Comparison of ENCODE assay signal across 29 cellular contexts in the genomic region with DNA sequence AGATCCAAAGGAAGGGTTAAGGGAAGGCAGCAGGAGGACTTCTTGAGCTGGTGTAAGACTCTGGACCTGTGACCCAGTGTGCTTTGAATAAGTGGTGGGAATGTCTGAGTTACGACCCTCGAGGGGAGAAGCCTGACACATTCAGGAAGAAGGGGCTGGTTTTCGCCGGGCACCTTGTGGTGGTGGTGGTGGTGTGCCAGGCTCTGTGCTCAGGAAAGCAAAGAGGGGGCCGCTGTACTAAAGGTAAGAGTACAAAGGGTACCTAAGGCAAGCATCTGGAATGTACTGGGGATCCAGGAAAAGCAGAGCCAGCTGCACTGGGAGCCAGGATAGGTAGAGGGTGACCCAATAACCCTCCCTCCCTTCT. TPM values are rescaled to one million over a fixed set of nuclear protein-coding genes. Genes with fewer than 3 reads are reported as not detected.
A peak's percentile ranks its signal among the peaks of the same experiment; 100 is the strongest.
DNase-seq lines count a peak whose midpoint lies in the region; ATAC-seq, FAIRE-seq and TF ChIP-seq lines count a peak whose summit lies in the region.
"Had no signal": no experiment of that assay in that cellular context is flagged by ENCODE, and none has a peak within 500 bp of the region (broad histone marks: within the 10 kb centered on the region; RNA-seq: fewer than 3 reads in every experiment).

No MANE protein-coding gene starts in this region.

- peaks cover 26% of the 10 kb centered on the region for H3K4me1 Mint-ChIP-seq in activated naive CD4-positive, alpha-beta T cell treated with anti-CD3 and anti-CD28 coated beads, Interleukin-2, amount 10 ng/mL, durations not matched to agents 7 days and 5 days

- CTCF ChIA-PET in activated naive CD4-positive, alpha-beta T cell treated with anti-CD3 and anti-CD28 coated beads, Interleukin-2, amount 10 ng/mL, durations not matched to agents 7 days and 5 days (lab: Charles Lee) = interaction anchor here (1.1 to 1.6 kb wide), 3 partner anchors 17 to 284 kb away, joined by 3 read pairs; no protein-coding TSS in a partner anchor

- TF ChIP-seq CTCF in D721Med (IDR thresholded peaks at IDR 0.05; ENCODE audit: insufficient read depth, missing control alignments) = no peak
- TF ChIP-seq CTCF in ascending aorta (IDR thresholded peaks at IDR 0.05) = no peak
- TF ChIP-seq CTCF in psoas muscle (IDR thresholded peaks at IDR 0.05) = no peak

- peaks cover 0 to 11% of the 10 kb centered on the region in 2 donors for H3K36me3 ChIP-seq in ascending aorta
- peaks cover 3 to 13% of the 10 kb centered on the region in 2 donors for H3K36me3 ChIP-seq in psoas muscle (ENCODE audit: insufficient read depth in 1 of 2, low read depth in 1 of 2)

- FAIRE-seq in D721Med (lab: Jason Lieb, UNC) = no peak
- FAIRE-seq: A204.1, GM12878, GM12892, GM19239 had no signal

- H3K27me3 Mint-ChIP-seq in activated naive CD4-positive, alpha-beta T cell treated with anti-CD3 and anti-CD28 coated beads, Interleukin-2, amount 10 ng/mL, durations not matched to agents 7 days and 5 days = peaks cover 49% of the 10 kb centered on the region

- peaks cover 11% of the 10 kb centered on the region for H3K36me3 Mint-ChIP-seq in activated naive CD4-positive, alpha-beta T cell treated with anti-CD3 and anti-CD28 coated beads, Interleukin-2, amount 10 ng/mL, durations not matched to agents 7 days and 5 days

- H3K9me3 ChIP-seq in ascending aorta (no peaks in the 10 kb centered on the region), psoas muscle (no peaks in the 10 kb centered on the region)

- H3K27ac ChIP-seq in ascending aorta = peak overlapping the region; percentile 8 to 60
- H3K27ac ChIP-seq in psoas muscle = no peak overlapping the region
- H3K27ac ChIP-seq: BLaER1 had no signal

- H3K4me3 ChIP-seq in ascending aorta (no peak overlapping the region), psoas muscle (no peak overlapping the region)
- H3K4me3 ChIP-seq: BLaER1, GM12878 had no signal

- no peaks in the 10 kb centered on the region for H3K27me3 ChIP-seq in ascending aorta
- H3K27me3 ChIP-seq in psoas muscle (ENCODE audit: insufficient read depth in 3 of 3, low read length in 2 of 3) = peaks cover 0 to 30% (median 12%) of the 10 kb centered on the region in 3 donors

- H3K4me3 Mint-ChIP-seq in activated naive CD4-positive, alpha-beta T cell treated with anti-CD3 and anti-CD28 coated beads, Interleukin-2, amount 10 ng/mL, durations not matched to agents 7 days and 5 days = no peak overlapping the region
- H3K4me3 Mint-ChIP-seq: CD14-positive monocyte; CD4-positive, CD25-positive, alpha-beta regulatory T cell had no signal

- H3K9me3 Mint-ChIP-seq in activated naive CD4-positive, alpha-beta T cell treated with anti-CD3 and anti-CD28 coated beads, Interleukin-2, amount 10 ng/mL, durations not matched to agents 7 days and 5 days = peaks cover 7% of the 10 kb centered on the region

- intact Hi-C loops in ascending aorta (cut with DNase I) = loop anchor here (10.0 kb wide), 1 partner anchor 388 kb away; a partner anchor contains a TSS
- intact Hi-C loops in posterior vena cava (cut with DNase I) = no loop called here
- intact Hi-C loops in psoas muscle (cut with DNase I) = no loop called here

- peak; percentile 3 for DNase-seq in D721Med (ENCODE audit: insufficient read length, low spot score)
- DNase-seq in ascending aorta (ENCODE audit: low spot score in 2 of 2) = no peak
- peak; percentile 38 for DNase-seq in posterior vena cava (ENCODE audit: low spot score)
- no peak for DNase-seq in psoas muscle
- DNase-seq in activated naive CD4-positive, alpha-beta T cell treated with anti-CD3 and anti-CD28 coated beads, Interleukin-2, amount 10 ng/mL, durations not matched to agents 7 days and 5 days = no peak
- DNase-seq in stimulated activated CD4-positive, alpha-beta T cell treated with anti-CD3 and anti-CD28 coated beads, Interleukin-12 subunit alpha, Interleukin-12 subunit beta, amount 100 ng/mL, for 4 hours = no peak
- DNase-seq: 8988T; ACHN; BE2C; C1 segment of cervical spinal cord; Calu3; CD4-positive, alpha-beta memory T cell; CD4-positive, CD25-positive, alpha-beta regulatory T cell; COR-L47; DMS 273 treated with DMSO at 0.1 percent for 48 hours; DMS153; DMS53; DMS79; DND-41; EL; GDM1 had no signal

- no peak overlapping the region for H3K27ac Mint-ChIP-seq in activated naive CD4-positive, alpha-beta T cell treated with anti-CD3 and anti-CD28 coated beads, Interleukin-2, amount 10 ng/mL, durations not matched to agents 7 days and 5 days
- H3K27ac Mint-ChIP-seq: CD14-positive monocyte; CD4-positive, CD25-positive, alpha-beta regulatory T cell had no signal

- ATAC-seq in psoas muscle (no peak), GM19463 (IDR thresholded peaks at IDR 0.05; ENCODE audit: unreplicated experiment) (no peak)
- ATAC-seq: GM12878 had no signal

- H3K4me1 ChIP-seq in ascending aorta = peaks cover 2 to 9% of the 10 kb centered on the region in 2 donors
- H3K4me1 ChIP-seq in psoas muscle = no peaks in the 10 kb centered on the region

- WGBS in psoas muscle, 3 donors = 87 to 92% (median 91%) methylated on average over 5 of the region's 5 CpGs

RNA-seq across cellular contexts. Expression of a gene that starts 6.3 kb away (rescaled TPM):
- total RNA-seq in ascending aorta = not detected
- under 1 TPM; 0.67 to 0.79 TPM for total RNA-seq in posterior vena cava
- under 1 TPM; 0.34 to 0.64 (median 0.39) TPM for total RNA-seq in psoas muscle
- polyA plus RNA-seq in psoas muscle = 1 to 10 TPM in 2 of 3 donors, under 1 TPM in 1; 0.56 to 4.1 (median 1.2) TPM
- total RNA-seq: G401 had no signal

RNA-seq across cellular contexts. Expression of a gene that starts 27.4 kb away (rescaled TPM):
- 511 TPM for total RNA-seq in ascending aorta
- 1,000 to 10,000 TPM; 1,304 to 1,399 TPM for total RNA-seq in posterior vena cava
- 1,000 to 10,000 TPM in 2 of 4 donors, 100 to 1,000 TPM in 2; 807 to 1,216 (median 929) TPM for total RNA-seq in psoas muscle
- 1,000 to 10,000 TPM; 1,619 to 2,132 (median 1,802) TPM for polyA plus RNA-seq in psoas muscle

Comparison
In these comparisons a context has a peak if more than half of its experiments do, and no peak if none do; other contexts are left out.
1. DNase-seq: peak in D721Med (single experiment) and posterior vena cava (single experiment); none in ascending aorta (0 of 2), psoas muscle (0 of 2), activated naive CD4-positive, alpha-beta T cell treated with anti-CD3 and anti-CD28 coated beads, Interleukin-2, amount 10 ng/mL, durations not matched to agents 7 days and 5 days (single experiment) and stimulated activated CD4-positive, alpha-beta T cell treated with anti-CD3 and anti-CD28 coated beads, Interleukin-12 subunit alpha, Interleukin-12 subunit beta, amount 100 ng/mL, for 4 hours (single experiment).